8 cellular contexts compared by ENCODE assay signal in genomic region chr5:80654391-80655230, GRCh38. TPM values are rescaled to one million over a fixed set of nuclear protein-coding genes. Genes with fewer than 3 reads are reported as not detected.
DNase-seq lines count a peak whose midpoint lies in the region; ATAC-seq, FAIRE-seq and TF ChIP-seq lines count a peak whose summit lies in the region.

DHFR (minus strand) TSS chr5:80654983; CDS start chr5:80654489, 494 bp downstream.
MSH3 (plus strand) TSS chr5:80654652; CDS start chr5:80654728, 76 bp downstream.

- H3K4ac ChIP-seq in neuronal stem cell (ENCODE audit: low read length) = no peak within 1 kb of the TSS

- H3K9ac ChIP-seq in neuronal stem cell (ENCODE audit: low read depth, low read length, poor library complexity) (peak within 1 kb of the TSS; percentile 96), subcutaneous abdominal adipose tissue (ENCODE audit: low read length in 5 of 5) (peak within 1 kb of the TSS; percentile 30 to 87 (median 81))

- TF ChIP-seq POLR2A in gastroesophageal sphincter (IDR thresholded peaks at IDR 0.05) = peak; percentile 63 to 67

- peaks cover 29 to 34% of the 10 kb centered on the region in 2 experiments for H3K36me3 ChIP-seq in HEK293 (ENCODE audit: control insufficient read depth in 2 of 2, insufficient read depth in 1 of 2, low read length in 2 of 2)
- peaks cover 0 to 33% of the 10 kb centered on the region in 2 donors for H3K36me3 ChIP-seq in gastroesophageal sphincter
- peaks cover 2 to 47% of the 10 kb centered on the region in 2 donors for H3K36me3 ChIP-seq in neuronal stem cell (replicated peaks in 1 of 2; ENCODE audit: control insufficient read depth in 2 of 2, insufficient read depth in 2 of 2, low read length in 2 of 2)
- peaks cover 0 to 15% (median 7%) of the 10 kb centered on the region in 5 donors for H3K36me3 ChIP-seq in subcutaneous abdominal adipose tissue (ENCODE audit: control insufficient read depth in 5 of 5, insufficient read depth in 5 of 5, low read length in 5 of 5)

- no peak within 1 kb of the TSS for H2AK5ac ChIP-seq in neuronal stem cell (ENCODE audit: low read depth, low read length)

- H3K27ac ChIP-seq in HEK293 (ENCODE audit: extremely low read depth, low read depth, low read length) (peak within 1 kb of the TSS; percentile 97), gastroesophageal sphincter (peak within 1 kb of the TSS; percentile 56 to 94 (median 94)), neuronal stem cell (replicated peaks; ENCODE audit: low read length) (peak within 1 kb of the TSS; percentile 99), subcutaneous abdominal adipose tissue (ENCODE audit: low read depth, low read length) (peak within 1 kb of the TSS; percentile 80)

- no peak within 1 kb of the TSS for H2BK12ac ChIP-seq in neuronal stem cell (ENCODE audit: low read length)

- H3K18ac ChIP-seq in neuronal stem cell (ENCODE audit: low read length) = peak within 1 kb of the TSS; percentile 99

- H3K79me1 ChIP-seq in neuronal stem cell (ENCODE audit: low read depth, low read length) = peaks cover 4% of the 10 kb centered on the region

- CTCF ChIA-PET in HEK293 (lab: Yijun Ruan, JAX) = interaction anchor here (0.6 to 1.6 kb wide), 3 partner anchors 173 to 560 kb away, joined by 3 read pairs; no protein-coding TSS in a partner anchor

- POLR2A ChIA-PET in HEK293 (lab: Yijun Ruan, JAX) = interaction anchor here (0.6 to 2.4 kb wide), 8 partner anchors 10 to 247 kb away, joined by 3 to 14 read pairs (median 4); partner anchors contain the start of genes FAM151B and ZFYVE16

- H3K4me3 ChIP-seq in HEK293 (ENCODE audit: low read depth, low read length) = peak within 1 kb of the TSS; percentile 98
- peak within 1 kb of the TSS; percentile 45 to 95 for H3K4me3 ChIP-seq in gastroesophageal sphincter
- peak within 1 kb of the TSS; percentile 91 to 93 for H3K4me3 ChIP-seq in neuronal stem cell (ENCODE audit: low read length in 2 of 2)
- H3K4me3 ChIP-seq in subcutaneous abdominal adipose tissue (ENCODE audit: low read depth in 1 of 5, low read length in 5 of 5) = peak within 1 kb of the TSS; percentile 71 to 91 (median 91)

- TF ChIP-seq EP300 in gastroesophageal sphincter (IDR thresholded peaks at IDR 0.05) = no peak

- H2BK120ac ChIP-seq in neuronal stem cell (ENCODE audit: low read depth, low read length) = no peak within 1 kb of the TSS

- H2BK5ac ChIP-seq in neuronal stem cell (ENCODE audit: low read length) = no peak within 1 kb of the TSS

- H3K23ac ChIP-seq in neuronal stem cell (ENCODE audit: low read depth, low read length, poor library complexity) = peak within 1 kb of the TSS; percentile 92

- H4K8ac ChIP-seq in neuronal stem cell (ENCODE audit: low read depth, low read length) = no peak within 1 kb of the TSS

- peak within 1 kb of the TSS; percentile 96 for H3K14ac ChIP-seq in neuronal stem cell (ENCODE audit: low read length)

- H3K27me3 ChIP-seq in gastroesophageal sphincter (no peaks in the 10 kb centered on the region), neuronal stem cell (ENCODE audit: control insufficient read depth in 3 of 3, insufficient read depth in 3 of 3, low read depth in 1 of 3, low read length in 3 of 3) (no peaks in the 10 kb centered on the region), subcutaneous abdominal adipose tissue (ENCODE audit: control insufficient read depth in 5 of 5, insufficient read depth in 4 of 5, low read length in 5 of 5) (no peaks in the 10 kb centered on the region)

- 0% methylated on average over 1 to 2 of the region's 74 CpGs for WGBS in gastroesophageal sphincter (ENCODE audit: low coverage in 1 of 2), 2 donors
- WGBS in neuronal stem cell (ENCODE audit: extremely low coverage in 2 of 2, insufficient read length in 2 of 2, insufficient replicate concordance in 1 of 2), 2 donors = no CpG with 5 or more reads among the region's 74 CpGs

- H4K91ac ChIP-seq in neuronal stem cell (ENCODE audit: low read depth, low read length, poor library complexity) = no peak within 1 kb of the TSS

- peak within 1 kb of the TSS; percentile 71 for H3K4me2 ChIP-seq in neuronal stem cell (ENCODE audit: insufficient read depth, low read length, poor library complexity, severe bottlenecking)

- no peak within 1 kb of the TSS for H2BK15ac ChIP-seq in neuronal stem cell (ENCODE audit: low read length)

- ATAC-seq in gastroesophageal sphincter = peak; percentile 68

- H3K9me3 ChIP-seq in HEK293 (ENCODE audit: control insufficient read depth, insufficient read depth, low read depth, low read length) = no peaks in the 10 kb centered on the region
- no peaks in the 10 kb centered on the region for H3K9me3 ChIP-seq in gastroesophageal sphincter
- no peaks in the 10 kb centered on the region for H3K9me3 ChIP-seq in neuronal stem cell (replicated peaks in 1 of 2; ENCODE audit: control insufficient read depth in 2 of 2, insufficient read depth in 1 of 2, low read depth in 1 of 2, low read length in 2 of 2)
- H3K9me3 ChIP-seq in subcutaneous abdominal adipose tissue (ENCODE audit: control insufficient read depth in 5 of 5, low read length in 5 of 5) = no peaks in the 10 kb centered on the region

- H3K4me1 ChIP-seq in HEK293 (ENCODE audit: control insufficient read depth, insufficient read depth, low read length) = peaks cover 6% of the 10 kb centered on the region; the same call in 1 of the 2 replicates
- peaks cover 5 to 23% (median 9%) of the 10 kb centered on the region in 3 donors for H3K4me1 ChIP-seq in gastroesophageal sphincter
- peaks cover 6 to 12% of the 10 kb centered on the region in 2 donors for H3K4me1 ChIP-seq in neuronal stem cell (ENCODE audit: control insufficient read depth in 2 of 2, insufficient read depth in 1 of 2, low read depth in 1 of 2, low read length in 2 of 2)
- H3K4me1 ChIP-seq in subcutaneous abdominal adipose tissue (ENCODE audit: control insufficient read depth in 5 of 5, insufficient read depth in 5 of 5, low read length in 5 of 5) = peaks cover 0 to 43% (median 24%) of the 10 kb centered on the region in 5 donors

- TF ChIP-seq CTCF in HEK293 (tag by site-specific recombination; IDR thresholded peaks at IDR 0.05) = peak; percentile 85
- TF ChIP-seq CTCF in gastroesophageal sphincter (IDR thresholded peaks at IDR 0.05) = peak in 2 of 4 experiments; percentile 19 to 52

- in situ Hi-C loops in SK-MEL-5 (cut with HindIII; ENCODE audit: low pct_unique_long_range_greater_than_20kb, low sequenced_read_pairs) = no loop called here

- peak; percentile 75 for FAIRE-seq in G401.6 (lab: Jason Lieb, UNC)

- H2AFZ ChIP-seq in neuronal stem cell (ENCODE audit: low read length) = peak within 1 kb of the TSS; percentile 99

- DNase-seq in NAMALWA (ENCODE audit: low spot score) (peak; percentile 96), SK-MEL-5 (ENCODE audit: low read depth, low spot score) (peak; percentile 92), neuronal stem cell (ENCODE audit: low spot score) (peak; percentile 87)
- peak; percentile 89 for DNase-seq in activated naive CD4-positive, alpha-beta T cell treated with Interleukin-2 at 50 U/mL for 16 hours

TF ChIP-seq in HEK293, 187 proteins besides CTCF, POLR2A, EP300 and RAD21 (continues in another document):
- TF ChIP-seq ZNF830 (tag by site-specific recombination; IDR thresholded peaks at IDR 0.05; ENCODE audit: low read depth) (no peak), ZNF311 (tag by site-specific recombination; IDR thresholded peaks at IDR 0.05; ENCODE audit: borderline replicate concordance) (no peak), GLIS1 (tag by site-specific recombination; IDR thresholded peaks at IDR 0.05) (peak; percentile 5; the same call in 1 of the 2 replicates), ZNF596 (tag by site-specific recombination; IDR thresholded peaks at IDR 0.05) (no peak), ZNF10 (tag by site-specific recombination; IDR thresholded peaks at IDR 0.05) (no peak; the same call in 1 of the 2 replicates), ZNF600 (tag by site-specific recombination; IDR thresholded peaks at IDR 0.05) (peak; percentile 67), ZNF561 (tag by site-specific recombination; IDR thresholded peaks at IDR 0.05; ENCODE audit: borderline replicate concordance) (peak; percentile 87), ZNF302 (tag by site-specific recombination; IDR thresholded peaks at IDR 0.05; ENCODE audit: low read depth) (no peak), ZNF658 (tag by site-specific recombination; IDR thresholded peaks at IDR 0.05) (no peak), ZNF26 (tag by site-specific recombination; IDR thresholded peaks at IDR 0.05) (no peak)
- TF ChIP-seq, protein P1, sequence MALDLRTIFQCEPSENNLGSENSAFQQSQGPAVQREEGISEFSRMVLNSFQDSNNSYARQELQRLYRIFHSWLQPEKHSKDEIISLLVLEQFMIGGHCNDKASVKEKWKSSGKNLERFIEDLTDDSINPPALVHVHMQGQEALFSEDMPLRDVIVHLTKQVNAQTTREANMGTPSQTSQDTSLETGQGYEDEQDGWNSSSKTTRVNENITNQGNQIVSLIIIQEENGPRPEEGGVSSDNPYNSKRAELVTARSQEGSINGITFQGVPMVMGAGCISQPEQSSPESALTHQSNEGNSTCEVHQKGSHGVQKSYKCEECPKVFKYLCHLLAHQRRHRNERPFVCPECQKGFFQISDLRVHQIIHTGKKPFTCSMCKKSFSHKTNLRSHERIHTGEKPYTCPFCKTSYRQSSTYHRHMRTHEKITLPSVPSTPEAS (tag by site-specific recombination; IDR thresholded peaks at IDR 0.05) = no peak

RNA-seq across cellular contexts. Expression of gene DHFR, which starts in this region (rescaled TPM):
- 40.0 and 42.7 TPM in 2 replicates for total RNA-seq in SK-MEL-5 (2014; rRNA removed; shearing (Covaris generic))
- polyA plus RNA-seq in SK-MEL-5 (2015; cell fraction: cytosol; rRNA removed) = 59.0 and 60.8 TPM in 2 replicates
- 41.7 and 55.9 TPM in 2 replicates for polyA plus RNA-seq in SK-MEL-5 (2015; cell fraction: nucleus; rRNA removed)
- 10 to 100 TPM in 1 of 4 donors, 1 to 10 TPM in 3; 4.3 to 14.8 (median 8.6) TPM for total RNA-seq in gastroesophageal sphincter
- polyA plus RNA-seq in neuronal stem cell (2013, experiment 1 of 2) = 139 TPM
- 143 TPM for polyA plus RNA-seq in neuronal stem cell (2013, experiment 2 of 2)

RNA-seq across cellular contexts. Expression of gene MSH3, which starts in this region (rescaled TPM):
- 17.4 and 18.7 TPM in 2 replicates for total RNA-seq in SK-MEL-5 (2014; rRNA removed; shearing (Covaris generic))
- 11.9 and 19.7 TPM in 2 replicates for polyA plus RNA-seq in SK-MEL-5 (2015; cell fraction: cytosol; rRNA removed)
- polyA plus RNA-seq in SK-MEL-5 (2015; cell fraction: nucleus; rRNA removed) = 10.6 and 12.0 TPM in 2 replicates
- 10 to 100 TPM; 10.7 to 14.0 (median 12.0) TPM for total RNA-seq in gastroesophageal sphincter
- polyA plus RNA-seq in neuronal stem cell (2013, experiment 1 of 2) = 11.4 TPM
- 11.8 TPM for polyA plus RNA-seq in neuronal stem cell (2013, experiment 2 of 2)

Comparison
In these comparisons a context has a peak if more than half of its experiments do, and no peak if none do; other contexts are left out.
1. Peak in every context shown above with its lines: DNase-seq, ATAC-seq, H3K4me3 ChIP-seq and H3K27ac ChIP-seq.